ENCODE assay signal across 25 cellular contexts in genomic region chr14:21287166-21287565, GRCh38. TPM values are rescaled to one million over a fixed set of nuclear protein-coding genes. Genes with fewer than 3 reads are reported as not detected.
"Had no signal": no experiment of that assay in that cellular context is flagged by ENCODE, and none has a peak within 500 bp of the region (broad histone marks: within the 10 kb centered on the region; RNA-seq: fewer than 3 reads in every experiment).

No MANE protein-coding gene starts in this region.

- H3K9me3 ChIP-seq: MG63, SJSA1 had no signal

- ATAC-seq: HepG2 had no signal

- FAIRE-seq: HepG2, RCC 7860 had no signal

- H3K27me3 ChIP-seq: MG63, SJSA1 had no signal

- DNase-seq: IMR-90, Karpas-422, KG1, MG63, NCI-H1092, NCI-H1105 treated with DMSO at 0.1 percent for 48 hours, NCI-H1417 treated with DMSO at 0.1 percent for 48 hours, NCI-H146, NCI-H187, NCI-H2029, NCI-H2081 treated with DMSO at 0.1 percent for 48 hours, NCI-H2171, NCI-H226, NCI-H446, NCI-H510A, NCI-H524 treated with DMSO at 0.1 percent for 48 hours, NCI-H69, NCI-H774, RPMI8226, SIG-M5 had no signal

- H3K27ac ChIP-seq: SJSA1, SK-N-MC had no signal

- H3K4me1 ChIP-seq: SJSA1 had no signal

- H3K4me3 ChIP-seq: MG63, SJSA1, SK-N-MC had no signal

- H3K36me3 ChIP-seq: MG63, SJSA1 had no signal

RNA-seq across cellular contexts. Expression of gene RPGRIP1, which starts 7.3 kb away (rescaled TPM):
- total RNA-seq: HT1080, IMR-90, SJSA1 had no signal
- polyA plus RNA-seq: IMR-90 had no signal
